ENCODE assay signal across 8 cellular contexts in the genomic region with DNA sequence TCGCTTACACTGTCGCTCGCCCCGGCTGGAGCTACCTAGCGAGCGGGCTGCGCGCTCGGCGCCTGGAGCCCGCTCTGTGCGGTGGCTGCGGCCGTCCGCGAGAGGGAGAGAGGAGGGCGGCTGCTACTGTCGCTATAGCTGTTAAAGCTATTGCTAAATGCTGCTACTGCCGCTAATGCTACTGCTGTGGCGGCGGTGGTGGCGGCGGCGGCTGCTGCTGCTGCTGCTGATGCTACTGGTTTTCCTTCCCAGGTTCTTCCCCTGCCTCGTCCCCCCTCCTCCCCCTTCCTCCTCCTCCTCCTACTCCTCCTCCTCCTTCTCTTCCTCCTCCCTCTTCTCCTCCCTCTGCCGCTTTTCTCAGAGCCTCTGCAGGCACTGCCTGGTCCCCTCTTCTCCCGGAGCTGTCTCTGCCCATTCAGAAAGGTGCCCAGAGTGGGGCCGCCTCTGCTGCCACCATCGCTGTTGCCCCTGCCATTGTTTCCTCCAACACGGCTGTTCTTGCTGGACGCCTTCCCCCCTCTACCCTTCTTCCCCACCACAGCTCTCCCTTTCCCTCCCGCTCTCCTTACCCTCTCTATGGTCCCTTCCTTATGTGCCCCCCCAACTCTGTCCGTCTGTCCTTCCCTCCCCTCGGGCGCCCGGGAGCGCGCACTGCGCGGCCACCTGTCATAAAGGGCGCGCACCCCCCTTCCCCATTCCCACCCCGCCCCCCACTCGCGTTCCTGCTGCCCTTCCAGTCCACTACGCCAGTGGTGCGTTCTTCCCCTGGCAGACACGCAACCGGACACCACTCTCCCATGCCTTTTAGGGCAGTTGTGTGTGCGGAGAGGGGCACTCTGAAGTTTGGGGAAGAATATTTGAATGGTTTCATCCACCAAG.
DNase-seq lines count a peak whose midpoint lies in the region; ATAC-seq lines count a peak whose summit lies in the region.

Gene NEXMIF (minus strand): TSS at position 243 of the 879 bp plus-strand sequence.

- no peaks in the 10 kb centered on the region for H3K9me3 ChIP-seq in iPS-20b (ENCODE audit: insufficient read depth, low read depth, low read length)

- peaks cover 49% of the 10 kb centered on the region for H3K27me3 ChIP-seq in iPS-20b (ENCODE audit: insufficient read depth, low read length)

- no peaks in the 10 kb centered on the region for H3K36me3 ChIP-seq in iPS-20b (ENCODE audit: insufficient read depth, low read depth, low read length)

- peak; percentile 11 for DNase-seq in activated T-cell treated with anti-CD3 and anti-CD28 coated beads for 1 hour (ENCODE audit: low read depth)
- DNase-seq in activated T-cell treated with anti-CD3 and anti-CD28 coated beads for 4 hours = no peak
- DNase-seq in NCI-H2196 treated with DMSO at 0.1 percent for 48 hours (lab: John Stamatoyannopoulos, UW; ENCODE audit: unreplicated experiment) = peak; percentile 21
- DNase-seq in anterior cingulate cortex (lab: John Stamatoyannopoulos, UW) = peak in 42 of 58 donors; percentile 1 to 57 (median 16)
- peak; percentile 44 for DNase-seq in stimulated activated CD4-positive, alpha-beta T cell treated with anti-CD3 and anti-CD28 coated beads, Interleukin-15, amount 100 ng/mL, for 24 hours
- no peak for DNase-seq in Ammon's horn (ENCODE audit: low spot score)

- H3K4me1 ChIP-seq in iPS-20b (ENCODE audit: insufficient read depth, low read length) = no peaks in the 10 kb centered on the region; the same call in 1 of the 2 replicates

- no peak within 1 kb of the TSS for H3K27ac ChIP-seq in iPS-20b (ENCODE audit: low read length)

- ATAC-seq in HG02763 (IDR thresholded peaks at IDR 0.05; ENCODE audit: unreplicated experiment) = peak; percentile 49

- peak within 1 kb of the TSS; percentile 66 for H3K4me3 ChIP-seq in iPS-20b (ENCODE audit: low read length)

- no peak within 1 kb of the TSS for H3K9ac ChIP-seq in iPS-20b (ENCODE audit: low read depth, low read length)

Comparison
In these comparisons a context has a peak if more than half of its experiments do, and no peak if none do; other contexts are left out.
1. DNase-seq: peak in activated T-cell treated with anti-CD3 and anti-CD28 coated beads for 1 hour (single experiment), NCI-H2196 treated with DMSO at 0.1 percent for 48 hours (single experiment), anterior cingulate cortex (42 of 58) and stimulated activated CD4-positive, alpha-beta T cell treated with anti-CD3 and anti-CD28 coated beads, Interleukin-15, amount 100 ng/mL, for 24 hours (single experiment); none in activated T-cell treated with anti-CD3 and anti-CD28 coated beads for 4 hours (single experiment) and Ammon's horn (single experiment).